In genomic region chr3:53375019-53375418, GRCh38 we compare ENCODE assay signal across 8 cellular contexts. TPM values are rescaled to one million over a fixed set of nuclear protein-coding genes. Genes with fewer than 3 reads are reported as not detected.
DNase-seq lines count a peak whose midpoint lies in the region; ATAC-seq, FAIRE-seq and TF ChIP-seq lines count a peak whose summit lies in the region.

No MANE protein-coding gene starts in this region.

- H3K9me3 ChIP-seq in astrocyte (ENCODE audit: insufficient read depth, low read depth, low read length) = no peaks in the 10 kb centered on the region
- H3K9me3 ChIP-seq in spleen = no peaks in the 10 kb centered on the region

- no peak overlapping the region for H3K4me2 ChIP-seq in astrocyte (ENCODE audit: low read length)

- intact Hi-C loops in spleen (cut with DNase I; ENCODE audit: low total_unique reads) = loop anchor here (5.0 kb wide), 1 partner anchor 337 kb away; no protein-coding TSS in a partner anchor

- H3K9me3 Mint-ChIP-seq in astrocyte (ENCODE audit: unreplicated experiment) = peaks cover 5% of the 10 kb centered on the region

- TF ChIP-seq CTCF in astrocyte (IDR thresholded peaks at IDR 0.05; ENCODE audit: insufficient read depth, low read depth, low read length) (peak; percentile 70), spleen (IDR thresholded peaks at IDR 0.05 in 8 of 11, conservative IDR thresholded peaks at IDR 0.05 in 3 of 11) (peak in 10 of 11 experiments; percentile 46 to 80 (median 71))

- H3K36me3 Mint-ChIP-seq in astrocyte (ENCODE audit: low read depth, unreplicated experiment) = no peaks in the 10 kb centered on the region

- no peaks in the 10 kb centered on the region for H3K27me3 ChIP-seq in astrocyte (ENCODE audit: insufficient read depth, low read length)
- peaks cover 0 to 27% (median 0%) of the 10 kb centered on the region in 7 donors for H3K27me3 ChIP-seq in spleen (replicated peaks in 1 of 7)

- H3K4me1 ChIP-seq in astrocyte (ENCODE audit: insufficient read depth, low read length) = no peaks in the 10 kb centered on the region
- no peaks in the 10 kb centered on the region for H3K4me1 ChIP-seq in spleen

- H3K4me3 ChIP-seq in astrocyte (ENCODE audit: insufficient read depth, low read depth, low read length) (no peak overlapping the region), spleen (no peak overlapping the region)

- FAIRE-seq in astrocyte (lab: Jason Lieb, UNC) = no peak

- H4K20me1 ChIP-seq in astrocyte (ENCODE audit: insufficient read depth, low read length) = no peaks in the 10 kb centered on the region

- ATAC-seq in HG03469 (IDR thresholded peaks at IDR 0.05; ENCODE audit: unreplicated experiment) = no peak

- no peak for TF ChIP-seq POLR2A in spleen (IDR thresholded peaks at IDR 0.05)

- DNase-seq in NCI-H82 (lab: John Stamatoyannopoulos, UW) (peak; percentile 74), NCI-H82 treated with DMSO at 0.1 percent for 48 hours (lab: John Stamatoyannopoulos, UW; ENCODE audit: unreplicated experiment) (no peak), HuH-7 (ENCODE audit: low spot score) (peak; percentile 45), SK-N-DZ (ENCODE audit: low spot score) (peak; percentile 69), astrocyte (ENCODE audit: low read depth) (no peak), iPS DF 19.7 (ENCODE audit: low read depth, low spot score) (peak; percentile 48), spleen (peak; percentile 86)

- no peak overlapping the region for H3K27ac Mint-ChIP-seq in astrocyte (ENCODE audit: unreplicated experiment)

- 56 to 60% (median 57%) methylated on average over 8 of the region's 8 CpGs for WGBS in spleen, 5 donors

- H2AFZ ChIP-seq in astrocyte (ENCODE audit: low read depth, low read length) = no peak overlapping the region

- no peak overlapping the region for H3K27ac ChIP-seq in astrocyte (ENCODE audit: low read depth, low read length)
- H3K27ac ChIP-seq in spleen = no peak overlapping the region

- H3K4me3 Mint-ChIP-seq in astrocyte (ENCODE audit: unreplicated experiment) = no peak overlapping the region

- H3K9ac ChIP-seq in astrocyte (ENCODE audit: low read length) = no peak overlapping the region

- no peaks in the 10 kb centered on the region for H3K79me2 ChIP-seq in astrocyte (ENCODE audit: insufficient read depth, low read length)

- H3K4me1 Mint-ChIP-seq in astrocyte (ENCODE audit: low read depth, unreplicated experiment) = no peaks in the 10 kb centered on the region

- peaks cover 8% of the 10 kb centered on the region for H3K27me3 Mint-ChIP-seq in astrocyte (ENCODE audit: low read depth, unreplicated experiment)

- no peaks in the 10 kb centered on the region for H3K36me3 ChIP-seq in astrocyte (ENCODE audit: insufficient read depth, low read length)
- H3K36me3 ChIP-seq in spleen = no peaks in the 10 kb centered on the region

RNA-seq across cellular contexts. Expression of gene DCP1A, which starts 27.7 kb away (rescaled TPM):
- polyA plus RNA-seq in SK-N-DZ (2014; cell fraction: cytosol; rRNA removed) = 7.7 and 11.4 TPM in 2 replicates
- polyA plus RNA-seq in SK-N-DZ (2014; cell fraction: nucleus; rRNA removed) = 5.9 and 7.9 TPM in 2 replicates
- 24.9 and 25.0 TPM in 2 replicates for total RNA-seq in astrocyte
- 10 to 100 TPM; 22.1 to 28.1 (median 25.1) TPM for total RNA-seq in spleen
- 1 to 10 TPM; 4.0 to 6.8 (median 5.6) TPM for polyA plus RNA-seq in spleen

Comparison
In these comparisons a context has a peak if more than half of its experiments do, and no peak if none do; other contexts are left out.
1. DNase-seq: peak in NCI-H82 (single experiment), HuH-7 (single experiment), SK-N-DZ (single experiment), iPS DF 19.7 (single experiment) and spleen (single experiment); none in NCI-H82 treated with DMSO at 0.1 percent for 48 hours (single experiment) and astrocyte (single experiment).